1 cellular context compared by ENCODE assay signal in the genomic region with DNA sequence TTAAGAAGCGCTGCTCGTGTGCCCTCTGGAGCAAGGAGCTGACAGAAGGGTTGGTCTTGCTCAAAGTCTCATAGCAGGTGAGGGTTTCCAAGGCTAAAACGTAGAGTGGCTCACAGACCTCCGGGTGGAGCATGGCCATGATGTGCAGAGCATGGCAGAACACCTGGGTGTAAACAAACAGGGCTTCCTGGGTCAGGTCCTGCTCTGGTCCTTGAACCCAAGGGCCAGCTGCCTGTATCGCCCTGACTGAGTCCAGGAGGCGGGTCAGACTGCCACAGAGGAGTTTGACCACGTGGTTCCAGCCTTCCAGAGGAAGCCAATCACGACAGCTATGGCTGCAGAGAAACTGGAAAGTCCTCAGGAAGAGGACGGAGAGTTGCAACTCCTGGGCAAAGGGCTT.
TF ChIP-seq lines count a peak whose summit lies in the region.

No MANE protein-coding gene starts in this region.

TF ChIP-seq in HepG2, 621 proteins besides CTCF, POLR2A, EP300 and RAD21 (continued from another document and continues in another):
- TF ChIP-seq, protein P1, sequence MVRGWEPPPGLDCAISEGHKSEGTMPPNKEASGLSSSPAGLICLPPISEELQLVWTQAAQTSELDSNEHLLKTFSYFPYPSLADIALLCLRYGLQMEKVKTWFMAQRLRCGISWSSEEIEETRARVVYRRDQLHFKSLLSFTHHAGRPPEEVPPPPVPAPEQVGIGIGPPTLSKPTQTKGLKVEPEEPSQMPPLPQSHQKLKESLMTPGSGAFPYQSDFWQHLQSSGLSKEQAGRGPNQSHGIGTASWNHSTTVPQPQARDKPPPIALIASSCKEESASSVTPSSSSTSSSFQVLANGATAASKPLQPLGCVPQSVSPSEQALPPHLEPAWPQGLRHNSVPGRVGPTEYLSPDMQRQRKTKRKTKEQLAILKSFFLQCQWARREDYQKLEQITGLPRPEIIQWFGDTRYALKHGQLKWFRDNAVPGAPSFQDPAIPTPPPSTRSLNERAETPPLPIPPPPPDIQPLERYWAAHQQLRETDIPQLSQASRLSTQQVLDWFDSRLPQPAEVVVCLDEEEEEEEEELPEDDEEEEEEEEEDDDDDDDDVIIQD (CRISPR knock-in tag; IDR thresholded peaks at IDR 0.05; ENCODE audit: low read depth): peak; percentile 66; the same call in 1 of the 2 replicates
- no peak for TF ChIP-seq KDM6A (CRISPR knock-in tag; IDR thresholded peaks at IDR 0.05; ENCODE audit: low read depth)
- no peak for TF ChIP-seq NR2F6 (IDR thresholded peaks at IDR 0.05)
- peak; percentile 67; the same call in 1 of the 2 replicates for TF ChIP-seq NR2F6 (CRISPR knock-in tag; IDR thresholded peaks at IDR 0.05)
- TF ChIP-seq ZSCAN20 (CRISPR knock-in tag; IDR thresholded peaks at IDR 0.05; ENCODE audit: borderline replicate concordance): no peak
- TF ChIP-seq, protein P2, sequence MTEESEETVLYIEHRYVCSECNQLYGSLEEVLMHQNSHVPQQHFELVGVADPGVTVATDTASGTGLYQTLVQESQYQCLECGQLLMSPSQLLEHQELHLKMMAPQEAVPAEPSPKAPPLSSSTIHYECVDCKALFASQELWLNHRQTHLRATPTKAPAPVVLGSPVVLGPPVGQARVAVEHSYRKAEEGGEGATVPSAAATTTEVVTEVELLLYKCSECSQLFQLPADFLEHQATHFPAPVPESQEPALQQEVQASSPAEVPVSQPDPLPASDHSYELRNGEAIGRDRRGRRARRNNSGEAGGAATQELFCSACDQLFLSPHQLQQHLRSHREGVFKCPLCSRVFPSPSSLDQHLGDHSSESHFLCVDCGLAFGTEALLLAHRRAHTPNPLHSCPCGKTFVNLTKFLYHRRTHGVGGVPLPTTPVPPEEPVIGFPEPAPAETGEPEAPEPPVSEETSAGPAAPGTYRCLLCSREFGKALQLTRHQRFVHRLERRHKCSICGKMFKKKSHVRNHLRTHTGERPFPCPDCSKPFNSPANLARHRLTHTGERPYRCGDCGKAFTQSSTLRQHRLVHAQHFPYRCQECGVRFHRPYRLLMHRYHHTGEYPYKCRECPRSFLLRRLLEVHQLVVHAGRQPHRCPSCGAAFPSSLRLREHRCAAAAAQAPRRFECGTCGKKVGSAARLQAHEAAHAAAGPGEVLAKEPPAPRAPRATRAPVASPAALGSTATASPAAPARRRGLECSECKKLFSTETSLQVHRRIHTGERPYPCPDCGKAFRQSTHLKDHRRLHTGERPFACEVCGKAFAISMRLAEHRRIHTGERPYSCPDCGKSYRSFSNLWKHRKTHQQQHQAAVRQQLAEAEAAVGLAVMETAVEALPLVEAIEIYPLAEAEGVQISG (CRISPR knock-in tag; IDR thresholded peaks at IDR 0.05): 0 out of 2 replicates have a peak, but pooled peaks have one; percentile 16
- peak; percentile 42; the same call in 1 of the 3 replicates for TF ChIP-seq MXI1 (IDR thresholded peaks at IDR 0.05; ENCODE audit: borderline replicate concordance, low read depth, low read length)
- TF ChIP-seq, protein P3, sequence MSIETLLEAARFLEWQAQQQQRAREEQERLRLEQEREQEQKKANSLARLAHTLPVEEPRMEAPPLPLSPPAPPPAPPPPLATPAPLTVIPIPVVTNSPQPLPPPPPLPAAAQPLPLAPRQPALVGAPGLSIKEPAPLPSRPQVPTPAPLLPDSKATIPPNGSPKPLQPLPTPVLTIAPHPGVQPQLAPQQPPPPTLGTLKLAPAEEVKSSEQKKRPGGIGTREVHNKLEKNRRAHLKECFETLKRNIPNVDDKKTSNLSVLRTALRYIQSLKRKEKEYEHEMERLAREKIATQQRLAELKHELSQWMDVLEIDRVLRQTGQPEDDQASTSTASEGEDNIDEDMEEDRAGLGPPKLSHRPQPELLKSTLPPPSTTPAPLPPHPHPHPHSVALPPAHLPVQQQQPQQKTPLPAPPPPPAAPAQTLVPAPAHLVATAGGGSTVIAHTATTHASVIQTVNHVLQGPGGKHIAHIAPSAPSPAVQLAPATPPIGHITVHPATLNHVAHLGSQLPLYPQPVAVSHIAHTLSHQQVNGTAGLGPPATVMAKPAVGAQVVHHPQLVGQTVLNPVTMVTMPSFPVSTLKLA (IDR thresholded peaks at IDR 0.05): peak; percentile 33
- TF ChIP-seq, protein P4, sequence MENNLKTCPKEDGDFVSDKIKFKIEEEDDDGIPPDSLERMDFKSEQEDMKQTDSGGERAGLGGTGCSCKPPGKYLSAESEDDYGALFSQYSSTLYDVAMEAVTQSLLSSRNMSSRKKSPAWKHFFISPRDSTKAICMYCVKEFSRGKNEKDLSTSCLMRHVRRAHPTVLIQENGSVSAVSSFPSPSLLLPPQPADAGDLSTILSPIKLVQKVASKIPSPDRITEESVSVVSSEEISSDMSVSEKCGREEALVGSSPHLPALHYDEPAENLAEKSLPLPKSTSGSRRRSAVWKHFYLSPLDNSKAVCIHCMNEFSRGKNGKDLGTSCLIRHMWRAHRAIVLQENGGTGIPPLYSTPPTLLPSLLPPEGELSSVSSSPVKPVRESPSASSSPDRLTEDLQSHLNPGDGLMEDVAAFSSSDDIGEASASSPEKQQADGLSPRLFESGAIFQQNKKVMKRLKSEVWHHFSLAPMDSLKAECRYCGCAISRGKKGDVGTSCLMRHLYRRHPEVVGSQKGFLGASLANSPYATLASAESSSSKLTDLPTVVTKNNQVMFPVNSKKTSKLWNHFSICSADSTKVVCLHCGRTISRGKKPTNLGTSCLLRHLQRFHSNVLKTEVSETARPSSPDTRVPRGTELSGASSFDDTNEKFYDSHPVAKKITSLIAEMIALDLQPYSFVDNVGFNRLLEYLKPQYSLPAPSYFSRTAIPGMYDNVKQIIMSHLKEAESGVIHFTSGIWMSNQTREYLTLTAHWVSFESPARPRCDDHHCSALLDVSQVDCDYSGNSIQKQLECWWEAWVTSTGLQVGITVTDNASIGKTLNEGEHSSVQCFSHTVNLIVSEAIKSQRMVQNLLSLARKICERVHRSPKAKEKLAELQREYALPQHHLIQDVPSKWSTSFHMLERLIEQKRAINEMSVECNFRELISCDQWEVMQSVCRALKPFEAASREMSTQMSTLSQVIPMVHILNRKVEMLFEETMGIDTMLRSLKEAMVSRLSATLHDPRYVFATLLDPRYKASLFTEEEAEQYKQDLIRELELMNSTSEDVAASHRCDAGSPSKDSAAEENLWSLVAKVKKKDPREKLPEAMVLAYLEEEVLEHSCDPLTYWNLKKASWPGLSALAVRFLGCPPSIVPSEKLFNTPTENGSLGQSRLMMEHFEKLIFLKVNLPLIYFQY (CRISPR knock-in tag; IDR thresholded peaks at IDR 0.05; ENCODE audit: borderline replicate concordance): peak; percentile 66; the same call in 1 of the 2 replicates
- 0 out of 2 replicates have a peak, but pooled peaks have one; percentile 42 for TF ChIP-seq TARDBP (CRISPR knock-in tag; IDR thresholded peaks at IDR 0.05)
- TF ChIP-seq HOXA3 (CRISPR knock-in tag; IDR thresholded peaks at IDR 0.05): peak; percentile 49; the same call in 1 of the 2 replicates
- peak; percentile 60; the same call in 1 of the 2 replicates for TF ChIP-seq RXRA (CRISPR knock-in tag; IDR thresholded peaks at IDR 0.05)
- 0 out of 2 replicates have a peak, but pooled peaks have one; percentile 19 for TF ChIP-seq KAT8 (CRISPR knock-in tag; IDR thresholded peaks at IDR 0.05)
- 0 out of 2 replicates have a peak, but pooled peaks have one; percentile 20 for TF ChIP-seq NR2C2 (CRISPR knock-in tag; IDR thresholded peaks at IDR 0.05; ENCODE audit: borderline replicate concordance)
- TF ChIP-seq HNF4G (IDR thresholded peaks at IDR 0.05; ENCODE audit: borderline replicate concordance, low read depth, low read length): no peak
- 0 out of 2 replicates have a peak, but pooled peaks have one; percentile 46 for TF ChIP-seq HNF4G (CRISPR knock-in tag; IDR thresholded peaks at IDR 0.05; ENCODE audit: borderline replicate concordance, low read depth)
- TF ChIP-seq, protein P5, sequence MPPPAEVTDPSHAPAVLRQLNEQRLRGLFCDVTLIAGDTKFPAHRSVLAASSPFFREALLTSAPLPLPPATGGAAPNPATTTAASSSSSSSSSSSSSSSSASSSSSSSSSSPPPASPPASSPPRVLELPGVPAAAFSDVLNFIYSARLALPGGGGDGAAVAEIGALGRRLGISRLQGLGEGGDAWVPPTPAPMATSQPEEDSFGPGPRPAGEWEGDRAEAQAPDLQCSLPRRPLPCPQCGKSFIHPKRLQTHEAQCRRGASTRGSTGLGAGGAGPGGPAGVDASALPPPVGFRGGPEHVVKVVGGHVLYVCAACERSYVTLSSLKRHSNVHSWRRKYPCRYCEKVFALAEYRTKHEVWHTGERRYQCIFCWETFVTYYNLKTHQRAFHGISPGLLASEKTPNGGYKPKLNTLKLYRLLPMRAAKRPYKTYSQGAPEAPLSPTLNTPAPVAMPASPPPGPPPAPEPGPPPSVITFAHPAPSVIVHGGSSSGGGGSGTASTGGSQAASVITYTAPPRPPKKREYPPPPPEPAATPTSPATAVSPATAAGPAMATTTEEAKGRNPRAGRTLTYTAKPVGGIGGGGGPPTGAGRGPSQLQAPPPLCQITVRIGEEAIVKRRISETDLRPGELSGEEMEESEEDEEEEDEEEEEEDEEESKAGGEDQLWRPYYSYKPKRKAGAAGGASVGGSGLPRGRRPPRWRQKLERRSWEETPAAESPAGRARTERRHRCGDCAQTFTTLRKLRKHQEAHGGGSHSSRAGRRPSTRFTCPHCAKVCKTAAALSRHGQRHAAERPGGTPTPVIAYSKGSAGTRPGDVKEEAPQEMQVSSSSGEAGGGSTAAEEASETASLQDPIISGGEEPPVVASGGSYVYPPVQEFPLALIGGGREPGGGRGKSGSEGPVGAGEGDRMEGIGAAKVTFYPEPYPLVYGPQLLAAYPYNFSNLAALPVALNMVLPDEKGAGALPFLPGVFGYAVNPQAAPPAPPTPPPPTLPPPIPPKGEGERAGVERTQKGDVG (CRISPR knock-in tag; IDR thresholded peaks at IDR 0.05; ENCODE audit: borderline replicate concordance): peak; percentile 88; the same call in 1 of the 2 replicates
- no peak for TF ChIP-seq CEBPB (IDR thresholded peaks at IDR 0.05; ENCODE audit: borderline replicate concordance, low read depth, low read length)
- peak; percentile 45 for TF ChIP-seq HDAC1 (CRISPR knock-in tag; IDR thresholded peaks at IDR 0.05)
- TF ChIP-seq SNAI1 (CRISPR knock-in tag; IDR thresholded peaks at IDR 0.05; ENCODE audit: borderline replicate concordance): no peak
- TF ChIP-seq SRSF9 (IDR thresholded peaks at IDR 0.05; ENCODE audit: borderline replicate concordance, insufficient read depth, low read depth, low read length, poor library complexity, severe bottlenecking): no peak
- no peak for TF ChIP-seq FOXA1 (IDR thresholded peaks at IDR 0.05)
- TF ChIP-seq FOXA1 (CRISPR knock-in tag; IDR thresholded peaks at IDR 0.05): peak; percentile 35; the same call in 1 of the 2 replicates
- peak; percentile 38; the same call in 1 of the 2 replicates for TF ChIP-seq FOXO1 (CRISPR knock-in tag; IDR thresholded peaks at IDR 0.05)
- TF ChIP-seq, protein P6, sequence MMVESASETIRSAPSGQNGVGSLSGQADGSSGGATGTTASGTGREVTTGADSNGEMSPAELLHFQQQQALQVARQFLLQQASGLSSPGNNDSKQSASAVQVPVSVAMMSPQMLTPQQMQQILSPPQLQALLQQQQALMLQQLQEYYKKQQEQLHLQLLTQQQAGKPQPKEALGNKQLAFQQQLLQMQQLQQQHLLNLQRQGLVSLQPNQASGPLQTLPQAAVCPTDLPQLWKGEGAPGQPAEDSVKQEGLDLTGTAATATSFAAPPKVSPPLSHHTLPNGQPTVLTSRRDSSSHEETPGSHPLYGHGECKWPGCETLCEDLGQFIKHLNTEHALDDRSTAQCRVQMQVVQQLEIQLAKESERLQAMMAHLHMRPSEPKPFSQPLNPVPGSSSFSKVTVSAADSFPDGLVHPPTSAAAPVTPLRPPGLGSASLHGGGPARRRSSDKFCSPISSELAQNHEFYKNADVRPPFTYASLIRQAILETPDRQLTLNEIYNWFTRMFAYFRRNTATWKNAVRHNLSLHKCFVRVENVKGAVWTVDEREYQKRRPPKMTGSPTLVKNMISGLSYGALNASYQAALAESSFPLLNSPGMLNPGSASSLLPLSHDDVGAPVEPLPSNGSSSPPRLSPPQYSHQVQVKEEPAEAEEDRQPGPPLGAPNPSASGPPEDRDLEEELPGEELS (CRISPR knock-in tag; IDR thresholded peaks at IDR 0.05): peak; percentile 26; the same call in 1 of the 2 replicates
- TF ChIP-seq MED1 (CRISPR knock-in tag; IDR thresholded peaks at IDR 0.05): peak; percentile 73
- TF ChIP-seq ZBTB8A (CRISPR knock-in tag; IDR thresholded peaks at IDR 0.05; ENCODE audit: borderline replicate concordance, low read depth): no peak
- peak; percentile 79 for TF ChIP-seq SAP130 (CRISPR knock-in tag; IDR thresholded peaks at IDR 0.05; ENCODE audit: low read depth)
- peak; percentile 41; the same call in 1 of the 2 replicates for TF ChIP-seq RXRB (CRISPR knock-in tag; IDR thresholded peaks at IDR 0.05; ENCODE audit: borderline replicate concordance)
- TF ChIP-seq PHF21A (CRISPR knock-in tag; IDR thresholded peaks at IDR 0.05): 0 out of 2 replicates have a peak, but pooled peaks have one; percentile 18
- TF ChIP-seq, protein P7, sequence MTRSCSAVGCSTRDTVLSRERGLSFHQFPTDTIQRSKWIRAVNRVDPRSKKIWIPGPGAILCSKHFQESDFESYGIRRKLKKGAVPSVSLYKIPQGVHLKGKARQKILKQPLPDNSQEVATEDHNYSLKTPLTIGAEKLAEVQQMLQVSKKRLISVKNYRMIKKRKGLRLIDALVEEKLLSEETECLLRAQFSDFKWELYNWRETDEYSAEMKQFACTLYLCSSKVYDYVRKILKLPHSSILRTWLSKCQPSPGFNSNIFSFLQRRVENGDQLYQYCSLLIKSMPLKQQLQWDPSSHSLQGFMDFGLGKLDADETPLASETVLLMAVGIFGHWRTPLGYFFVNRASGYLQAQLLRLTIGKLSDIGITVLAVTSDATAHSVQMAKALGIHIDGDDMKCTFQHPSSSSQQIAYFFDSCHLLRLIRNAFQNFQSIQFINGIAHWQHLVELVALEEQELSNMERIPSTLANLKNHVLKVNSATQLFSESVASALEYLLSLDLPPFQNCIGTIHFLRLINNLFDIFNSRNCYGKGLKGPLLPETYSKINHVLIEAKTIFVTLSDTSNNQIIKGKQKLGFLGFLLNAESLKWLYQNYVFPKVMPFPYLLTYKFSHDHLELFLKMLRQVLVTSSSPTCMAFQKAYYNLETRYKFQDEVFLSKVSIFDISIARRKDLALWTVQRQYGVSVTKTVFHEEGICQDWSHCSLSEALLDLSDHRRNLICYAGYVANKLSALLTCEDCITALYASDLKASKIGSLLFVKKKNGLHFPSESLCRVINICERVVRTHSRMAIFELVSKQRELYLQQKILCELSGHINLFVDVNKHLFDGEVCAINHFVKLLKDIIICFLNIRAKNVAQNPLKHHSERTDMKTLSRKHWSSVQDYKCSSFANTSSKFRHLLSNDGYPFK (CRISPR knock-in tag; IDR thresholded peaks at IDR 0.05; ENCODE audit: borderline replicate concordance): 0 out of 2 replicates have a peak, but pooled peaks have one; percentile 23
- no peak for TF ChIP-seq PHF5A (CRISPR knock-in tag; IDR thresholded peaks at IDR 0.05; ENCODE audit: low read depth, unreplicated experiment)
- TF ChIP-seq HNF4A (CRISPR knock-in tag; IDR thresholded peaks at IDR 0.05): peak; percentile 82
- TF ChIP-seq ZBTB38 (CRISPR knock-in tag; IDR thresholded peaks at IDR 0.05): peak; percentile 89
